ENCODE assay signal across 17 cellular contexts in the genomic region with DNA sequence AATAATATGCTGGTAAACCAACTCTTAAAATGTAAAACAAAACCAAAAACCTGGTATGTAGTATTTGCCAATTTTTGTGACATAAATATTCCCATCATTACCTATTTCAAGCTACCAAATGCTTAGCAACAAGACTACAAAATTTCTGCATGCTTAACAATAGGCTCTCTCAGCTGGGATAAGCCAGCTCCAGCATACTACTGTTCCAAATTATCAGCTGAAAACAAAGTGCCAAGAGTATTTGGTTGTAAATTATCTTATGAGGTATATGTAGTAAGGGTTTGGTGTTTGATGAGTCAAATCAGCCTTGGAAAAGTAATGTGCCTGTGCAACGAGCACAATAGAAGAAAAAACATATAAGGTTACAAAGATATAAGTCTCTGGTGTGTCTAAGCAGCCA.
DNase-seq lines count a peak whose midpoint lies in the region; ATAC-seq, FAIRE-seq and TF ChIP-seq lines count a peak whose summit lies in the region.
"Had no signal": no experiment of that assay in that cellular context is flagged by ENCODE, and none has a peak within 500 bp of the region (broad histone marks: within the 10 kb centered on the region; RNA-seq: fewer than 3 reads in every experiment).

No MANE protein-coding gene starts in this region.

- no peaks in the 10 kb centered on the region for H3K4me1 Mint-ChIP-seq in astrocyte (ENCODE audit: low read depth, unreplicated experiment)
- H3K4me1 Mint-ChIP-seq: CD4-positive, alpha-beta memory T cell had no signal

- H3K36me3 Mint-ChIP-seq in astrocyte (ENCODE audit: low read depth, unreplicated experiment), result no peaks in the 10 kb centered on the region
- H3K36me3 Mint-ChIP-seq: CD4-positive, alpha-beta memory T cell had no signal

- H3K9me3 ChIP-seq in astrocyte (ENCODE audit: insufficient read depth, low read depth, low read length) (no peaks in the 10 kb centered on the region), osteoblast (ENCODE audit: low read depth, low read length) (no peaks in the 10 kb centered on the region), MG63 (no peaks in the 10 kb centered on the region; the same call in 1 of the 2 replicates)
- H3K9me3 ChIP-seq: BE2C had no signal

- H3K4me2 ChIP-seq in astrocyte (ENCODE audit: low read length) (no peak overlapping the region), osteoblast (ENCODE audit: insufficient read depth, low read length) (peak overlapping the region; percentile 45)

- H3K27ac ChIP-seq in 22Rv1, result peak overlapping the region; percentile 11; the same call in 1 of the 2 replicates
- no peak overlapping the region for H3K27ac ChIP-seq in astrocyte (ENCODE audit: low read depth, low read length)
- peak overlapping the region; percentile 65 for H3K27ac ChIP-seq in osteoblast (ENCODE audit: low read depth, low read length)
- H3K27ac ChIP-seq: C4-2B, HL-60 had no signal

- H3K4me3 Mint-ChIP-seq in astrocyte (ENCODE audit: unreplicated experiment), result no peak overlapping the region
- H3K4me3 Mint-ChIP-seq: CD4-positive, alpha-beta memory T cell; H9 had no signal

- H3K27ac Mint-ChIP-seq in astrocyte (ENCODE audit: unreplicated experiment), result no peak overlapping the region
- H3K27ac Mint-ChIP-seq: CD4-positive, alpha-beta memory T cell; H9 had no signal

- no peak for ATAC-seq in GM18868 (IDR thresholded peaks at IDR 0.05; ENCODE audit: unreplicated experiment)
- ATAC-seq: GM12878, K562 had no signal

- H3K9me3 Mint-ChIP-seq in astrocyte (ENCODE audit: unreplicated experiment), result peaks cover 6% of the 10 kb centered on the region

- no peaks in the 10 kb centered on the region for H3K27me3 ChIP-seq in astrocyte (ENCODE audit: insufficient read depth, low read length)
- H3K27me3 ChIP-seq in osteoblast (ENCODE audit: insufficient read depth, low read length), result no peaks in the 10 kb centered on the region
- H3K27me3 ChIP-seq in MG63, result no peaks in the 10 kb centered on the region
- H3K27me3 ChIP-seq: BE2C had no signal

- peak; percentile 43 for FAIRE-seq in astrocyte (lab: Jason Lieb, UNC)
- FAIRE-seq: GM12878, GM18507, K562 had no signal

- H3K4me1 ChIP-seq in astrocyte (ENCODE audit: insufficient read depth, low read length), result no peaks in the 10 kb centered on the region
- H3K4me1 ChIP-seq in osteoblast (ENCODE audit: insufficient read depth, low read length), result peaks cover 11% of the 10 kb centered on the region

- no peaks in the 10 kb centered on the region for H3K27me3 Mint-ChIP-seq in astrocyte (ENCODE audit: low read depth, unreplicated experiment)
- H3K27me3 Mint-ChIP-seq: CD4-positive, alpha-beta memory T cell had no signal

- H4K20me1 ChIP-seq in astrocyte (ENCODE audit: insufficient read depth, low read length), result no peaks in the 10 kb centered on the region
- H4K20me1 ChIP-seq in osteoblast (ENCODE audit: insufficient read depth, low read length), result no peaks in the 10 kb centered on the region

- H2AFZ ChIP-seq in astrocyte (ENCODE audit: low read depth, low read length) (no peak overlapping the region), osteoblast (ENCODE audit: low read length) (peak overlapping the region; percentile 67)

- peak; percentile 34 for DNase-seq in LHCN-M2 (ENCODE audit: low read depth)
- no peak for DNase-seq in astrocyte (ENCODE audit: low read depth)
- no peak for DNase-seq in osteoblast (ENCODE audit: insufficient read length, low spot score, missing footprints)
- no peak for DNase-seq in MG63
- no peak for DNase-seq in NCI-H748 (lab: John Stamatoyannopoulos, UW; ENCODE audit: unreplicated experiment)
- DNase-seq: BE2C; CD4-positive, alpha-beta memory T cell; DMS79; GOT3; H9 had no signal

- H3K9ac ChIP-seq in astrocyte (ENCODE audit: low read length), result no peak overlapping the region

- TF ChIP-seq CTCF in 22Rv1 (IDR thresholded peaks at IDR 0.05) (no peak), astrocyte (IDR thresholded peaks at IDR 0.05; ENCODE audit: insufficient read depth, low read depth, low read length) (no peak), osteoblast (IDR thresholded peaks at IDR 0.05; ENCODE audit: extremely low read depth, low read depth, low read length) (no peak)

- no peaks in the 10 kb centered on the region for H3K36me3 ChIP-seq in astrocyte (ENCODE audit: insufficient read depth, low read length)
- no peaks in the 10 kb centered on the region for H3K36me3 ChIP-seq in osteoblast (ENCODE audit: insufficient read depth, low read length)
- H3K36me3 ChIP-seq in MG63, result peaks cover 3% of the 10 kb centered on the region
- H3K36me3 ChIP-seq: BE2C had no signal

- H3K4me3 ChIP-seq in astrocyte (ENCODE audit: insufficient read depth, low read depth, low read length) (no peak overlapping the region), osteoblast (ENCODE audit: insufficient read depth, low read length) (no peak overlapping the region), MG63 (no peak overlapping the region)
- H3K4me3 ChIP-seq: GM12878, K562 had no signal

- H3K79me2 ChIP-seq in astrocyte (ENCODE audit: insufficient read depth, low read length), result no peaks in the 10 kb centered on the region
- no peaks in the 10 kb centered on the region for H3K79me2 ChIP-seq in osteoblast (ENCODE audit: insufficient read depth, low read length)
